1 cellular context compared by ENCODE assay signal in genomic region chr5:172731286-172732073, GRCh38.
TF ChIP-seq lines count a peak whose summit lies in the region.

No MANE protein-coding gene starts in this region.

TF ChIP-seq in A549, 52 proteins besides CTCF, POLR2A, EP300 and RAD21 (continued from another document):
- no peak for TF ChIP-seq ELK1 (IDR thresholded peaks at IDR 0.05; ENCODE audit: low read depth, low read length)
- no peak for TF ChIP-seq ZNF302 (CRISPR knock-in tag; IDR thresholded peaks at IDR 0.05)
- no peak for TF ChIP-seq RARB (CRISPR knock-in tag; IDR thresholded peaks at IDR 0.05)
